ENCODE assay signal across 37 cellular contexts in genomic region chrX:148037020-148037419, GRCh38. TPM values are rescaled to one million over a fixed set of nuclear protein-coding genes. Genes with fewer than 3 reads are reported as not detected.
"Had no signal": no experiment of that assay in that cellular context is flagged by ENCODE, and none has a peak within 500 bp of the region (broad histone marks: within the 10 kb centered on the region; RNA-seq: fewer than 3 reads in every experiment).

No MANE protein-coding gene starts in this region.

- DNase-seq: activated B cell treated with CpG ODN at 0.5 μM for 24 hours; activated CD4-positive, alpha-beta memory T cell treated with anti-CD3 and anti-CD28 coated beads for 36 hours; activated CD4-positive, alpha-beta T cell treated with anti-CD3 and anti-CD28 coated beads for 4 hours; activated CD4-positive, alpha-beta T cell treated with anti-CD3 and anti-CD28 coated beads, Interleukin-2, amount 10 ng/mL, durations not matched to agents 24 days and 14 days; activated CD4-positive, alpha-beta T cell treated with anti-CD3 and anti-CD28 coated beads, Interleukin-2, amount 50 U/mL, for 1 hour; activated CD4-positive, alpha-beta T cell treated with anti-CD3 and anti-CD28 coated beads, Interleukin-2, amount 50 U/mL, for 4 hours; activated CD4-positive, CD25-positive, alpha-beta regulatory T cell treated with anti-CD3 and anti-CD28 coated beads, Interleukin-2, amount 50 U/mL, for 72 hours; activated CD8-positive, alpha-beta memory T cell treated with anti-CD3 and anti-CD28 coated beads, Interleukin-2, amount 50 U/mL, for 4 hours; activated CD8-positive, alpha-beta T cell treated with anti-CD3 and anti-CD28 coated beads for 36 hours; activated effector memory CD4-positive, alpha-beta T cell treated with anti-CD3 and anti-CD28 coated beads, Interleukin-2, amount 50 U/mL, for 16 hours; activated gamma-delta T cell treated with Interleukin-2 at 50 U/mL for 16 hours; activated naive CD4-positive, alpha-beta T cell; activated naive CD4-positive, alpha-beta T cell treated with anti-CD3 and anti-CD28 coated beads for 36 hours; activated naive CD4-positive, alpha-beta T cell treated with anti-CD3 and anti-CD28 coated beads, Interleukin-2, amount 50 U/mL, for 16 hours; activated naive CD8-positive, alpha-beta T cell treated with anti-CD3 and anti-CD28 coated beads for 36 hours; activated T-cell treated with anti-CD3 and anti-CD28 coated beads for 4 hours; activated T-cell treated with anti-CD3 and anti-CD28 coated beads, Interleukin-2, amount 50 U/mL, for 1 hour; activated T-cell treated with anti-CD3 and anti-CD28 coated beads, Interleukin-2, amount 50 U/mL, for 4 hours; activated T-cell treated with anti-CD3 and anti-CD28 coated beads, Interleukin-2, amount 50 U/mL, for 72 hours; adrenal gland; amniotic stem cell; aorta; body of pancreas; brain microvascular endothelial cell; central memory CD4-positive, alpha-beta T cell; T-helper 1 cell; T-helper 2 cell; T-helper 9 cell had no signal

- FAIRE-seq: astrocyte, TTC549 had no signal

- H3K4me1 ChIP-seq: adrenal gland, body of pancreas had no signal

- H3K27me3 ChIP-seq: adrenal gland, body of pancreas, brain microvascular endothelial cell had no signal

- H3K27ac ChIP-seq: adrenal gland, body of pancreas, brain microvascular endothelial cell, VCaP had no signal

- ATAC-seq: activated CD8-positive, alpha-beta T cell treated with anti-CD3 and anti-CD28 coated beads for 36 hours; activated naive CD4-positive, alpha-beta T cell treated with anti-CD3 and anti-CD28 coated beads, Interleukin-2, amount 50 U/mL, for 72 hours; activated T-cell treated with anti-CD3 and anti-CD28 coated beads, Interleukin-2, amount 50 U/mL, for 4 hours; activated T-cell treated with anti-CD3 and anti-CD28 coated beads, Interleukin-2, amount 50 U/mL, for 72 hours; activated T-helper 17 cell treated with anti-CD3 and anti-CD28 coated beads, Interleukin-2, amount 50 U/mL, for 72 hours; body of pancreas had no signal

- H3K36me3 ChIP-seq: adrenal gland, brain microvascular endothelial cell had no signal

- H3K4me3 ChIP-seq: adrenal gland, body of pancreas had no signal

RNA-seq across cellular contexts. Expression of gene FMR1NB, which starts 55.9 kb away (rescaled TPM):
- total RNA-seq: activated B cell treated with CpG ODN at 0.5 μM for 24 hours; activated CD4-positive, alpha-beta memory T cell treated with anti-CD3 and anti-CD28 coated beads for 36 hours; activated CD4-positive, alpha-beta T cell treated with anti-CD3 and anti-CD28 coated beads, Interleukin-2, amount 10 ng/mL, durations not matched to agents 24 days and 14 days; activated CD8-positive, alpha-beta memory T cell treated with anti-CD3 and anti-CD28 coated beads for 36 hours; activated CD8-positive, alpha-beta T cell treated with anti-CD3 and anti-CD28 coated beads for 36 hours; activated naive CD4-positive, alpha-beta T cell treated with anti-CD3 and anti-CD28 coated beads for 36 hours; activated naive CD8-positive, alpha-beta T cell treated with anti-CD3 and anti-CD28 coated beads for 36 hours; activated T-cell treated with anti-CD3 and anti-CD28 coated beads, Interleukin-2, amount 50 U/mL, for 4 hours; activated T-cell treated with anti-CD3 and anti-CD28 coated beads, Interleukin-2, amount 50 U/mL, for 72 hours; activated T-helper 1 cell treated with anti-CD3 and anti-CD28 coated beads, Interleukin-12 subunit alpha, Interleukin-12 subunit beta, Interleukin-2, Interleukin-4 antibody, amounts not matched to agents 30 ng/mL and 10 ng/mL and 1 ng/mL, durations not matched to agents 14 hours and 24 hours and 36 hours; activated T-helper 17 cell treated with anti-CD3 and anti-CD28 coated beads, Interleukin-2, amount 50 U/mL, for 72 hours; adrenal gland; aorta; astrocyte; body of pancreas; cardiac septum; cerebellum had no signal
- polyA plus RNA-seq: adrenal gland, aorta had no signal
